Comparison of ENCODE assay signal across 8 cellular contexts in genomic region chr7:75642810-75643486, GRCh38.
DNase-seq lines count a peak whose midpoint lies in the region; ATAC-seq and TF ChIP-seq lines count a peak whose summit lies in the region.

No MANE protein-coding gene starts in this region.

- peaks cover 6% of the 10 kb centered on the region for H3K4me1 ChIP-seq in neural progenitor cell
- H3K4me1 ChIP-seq in transverse colon: peaks cover 7 to 18% (median 12%) of the 10 kb centered on the region in 4 donors

- no peak overlapping the region for H3K27ac Mint-ChIP-seq in neural progenitor cell

- H3K27me3 Mint-ChIP-seq in neural progenitor cell (ENCODE audit: insufficient read depth, low read depth): peaks cover 7% of the 10 kb centered on the region

- H3K9me3 ChIP-seq in neural progenitor cell (ENCODE audit: low read depth): no peaks in the 10 kb centered on the region
- H3K9me3 ChIP-seq in transverse colon: peaks cover 0 to 3% of the 10 kb centered on the region in 2 donors

- no peaks in the 10 kb centered on the region for H3K27me3 ChIP-seq in neural progenitor cell
- no peaks in the 10 kb centered on the region for H3K27me3 ChIP-seq in transverse colon

- TF ChIP-seq CTCF in AG09309 (IDR thresholded peaks at IDR 0.05; ENCODE audit: control insufficient read depth, insufficient read depth, low read depth, low read length, missing control alignments) (peak; percentile 80), neural progenitor cell (IDR thresholded peaks at IDR 0.05) (peak; percentile 78), transverse colon (IDR thresholded peaks at IDR 0.05) (peak; percentile 45 to 61 (median 59))

- peaks cover 44% of the 10 kb centered on the region for H3F3A ChIP-seq in neural progenitor cell (ENCODE audit: low read depth)

- ATAC-seq in GM18909 (IDR thresholded peaks at IDR 0.05; ENCODE audit: poor library complexity, unreplicated experiment): peak; percentile 60

- H2AFZ ChIP-seq in neural progenitor cell (replicated peaks): no peak overlapping the region

- H3K4me3 Mint-ChIP-seq in neural progenitor cell: peak overlapping the region; percentile 55

- H3K79me2 ChIP-seq in neural progenitor cell (ENCODE audit: low read depth): peaks cover 11% of the 10 kb centered on the region

- H3K27ac ChIP-seq in neural progenitor cell: no peak overlapping the region
- no peak overlapping the region for H3K27ac ChIP-seq in transverse colon

- peaks cover 18% of the 10 kb centered on the region for H3K4me1 Mint-ChIP-seq in neural progenitor cell

- peaks cover 9% of the 10 kb centered on the region for H3K9me3 Mint-ChIP-seq in neural progenitor cell

- in situ Hi-C loops in transverse colon (cut with MboI; ENCODE audit: low pct_ligation_motif_present in 1 of 4, low pct_unique_long_range_greater_than_20kb in 1 of 4, low sequenced_read_pairs in 3 of 4): no loop called here

- intact Hi-C loops in transverse colon (cut with DNase I; ENCODE audit: low total_unique reads): no loop called here

- H3K9ac ChIP-seq in neural progenitor cell: no peak overlapping the region

- TF ChIP-seq POLR2A in transverse colon (IDR thresholded peaks at IDR 0.05): no peak

- H3K36me3 ChIP-seq in neural progenitor cell (no peaks in the 10 kb centered on the region), transverse colon (no peaks in the 10 kb centered on the region)

- H3K4me2 ChIP-seq in neural progenitor cell: no peak overlapping the region

- WGBS in transverse colon (ENCODE audit: low coverage in 1 of 2), 2 donors: 56 to 73% methylated on average over 5 to 9 of the region's 9 CpGs

- no peaks in the 10 kb centered on the region for H4K20me1 ChIP-seq in neural progenitor cell (ENCODE audit: low read depth)

- no peak for DNase-seq in AG09309 (ENCODE audit: low read depth)
- DNase-seq in NCI-H69 (lab: John Stamatoyannopoulos, UW): peak; percentile 51
- peak; percentile 25 to 29 for DNase-seq in activated CD8-positive, alpha-beta memory T cell treated with anti-CD3 and anti-CD28 coated beads for 1 hour (ENCODE audit: extremely low read depth in 1 of 2, low read depth in 1 of 2)
- DNase-seq in epidermal melanocyte (ENCODE audit: insufficient read length, low spot score): peak; percentile 55
- DNase-seq in neural progenitor cell (ENCODE audit: low spot score): peak; percentile 85
- peak; percentile 53 for DNase-seq in transverse colon
- no peak for DNase-seq in mesenteric fat pad (ENCODE audit: low spot score)

- no peak for TF ChIP-seq EP300 in transverse colon (IDR thresholded peaks at IDR 0.05; ENCODE audit: low read depth)

- no peak overlapping the region for H3K4me3 ChIP-seq in AG09309 (ENCODE audit: control insufficient read depth, low read depth, low read length)
- no peak overlapping the region for H3K4me3 ChIP-seq in neural progenitor cell
- no peak overlapping the region for H3K4me3 ChIP-seq in transverse colon

- H3K36me3 Mint-ChIP-seq in neural progenitor cell: peaks cover 1% of the 10 kb centered on the region

Comparison
In these comparisons a context has a peak if more than half of its experiments do, and no peak if none do; other contexts are left out.
1. DNase-seq: peak in NCI-H69 (single experiment), activated CD8-positive, alpha-beta memory T cell treated with anti-CD3 and anti-CD28 coated beads for 1 hour (2 of 2), epidermal melanocyte (single experiment), neural progenitor cell (single experiment) and transverse colon (single experiment); none in AG09309 (single experiment) and mesenteric fat pad (single experiment).
2. Peak in every context shown above with its lines, with median percentiles within 50 percentile points of each other: CTCF ChIP-seq.